In genomic region chr2:84830758-84831500, GRCh38 we compare ENCODE assay signal across 19 cellular contexts. TPM values are rescaled to one million over a fixed set of nuclear protein-coding genes. Genes with fewer than 3 reads are reported as not detected.
DNase-seq lines count a peak whose midpoint lies in the region; ATAC-seq and TF ChIP-seq lines count a peak whose summit lies in the region.
"Had no signal": no experiment of that assay in that cellular context is flagged by ENCODE, and none has a peak within 500 bp of the region (broad histone marks: within the 10 kb centered on the region; RNA-seq: fewer than 3 reads in every experiment).

No MANE protein-coding gene starts in this region.

- no peaks in the 10 kb centered on the region for H3K27me3 ChIP-seq in CD8-positive, alpha-beta T cell (ENCODE audit: insufficient read depth, low read length)
- H3K27me3 ChIP-seq: esophagus squamous epithelium had no signal

- H3K4me3 Mint-ChIP-seq in activated CD8-positive, alpha-beta memory T cell treated with anti-CD3 and anti-CD28 coated beads, Interleukin-2, amount 10 ng/mL, durations not matched to agents 7 days and 5 days, result no peak overlapping the region
- peak overlapping the region; percentile 40 for H3K4me3 Mint-ChIP-seq in CD8-positive, alpha-beta T cell
- H3K4me3 Mint-ChIP-seq in activated T-helper 2 cell treated with anti-CD3 and anti-CD28 coated beads, Interferon-gamma antibody, Interleukin-2, Interleukin-4, amounts not matched to agents 10 μg/mL and 5 μg/mL and 100 μg/mL, durations not matched to agents 14 hours and 24 hours and 36 hours (ENCODE audit: low read depth), result no peak overlapping the region
- peak overlapping the region in 6 of 10 donors; percentile 25 to 85 (median 46) for H3K4me3 Mint-ChIP-seq in naive thymus-derived CD8-positive, alpha-beta T cell

- no peaks in the 10 kb centered on the region for H3K27me3 Mint-ChIP-seq in activated CD8-positive, alpha-beta memory T cell treated with anti-CD3 and anti-CD28 coated beads, Interleukin-2, amount 10 ng/mL, durations not matched to agents 7 days and 5 days
- no peaks in the 10 kb centered on the region for H3K27me3 Mint-ChIP-seq in CD8-positive, alpha-beta T cell (ENCODE audit: low read depth)
- no peaks in the 10 kb centered on the region for H3K27me3 Mint-ChIP-seq in activated T-helper 2 cell treated with anti-CD3 and anti-CD28 coated beads, Interferon-gamma antibody, Interleukin-2, Interleukin-4, amounts not matched to agents 10 μg/mL and 5 μg/mL and 100 μg/mL, durations not matched to agents 14 hours and 24 hours and 36 hours (ENCODE audit: low read depth)
- H3K27me3 Mint-ChIP-seq in naive thymus-derived CD8-positive, alpha-beta T cell, result no peaks in the 10 kb centered on the region
- H3K27me3 Mint-ChIP-seq: effector memory CD8-positive, alpha-beta T cell; IgD-negative memory B cell had no signal

- POLR2A ChIA-PET in CD8-positive, alpha-beta T cell (lab: Charles Lee), result interaction anchor here (0.9 kb wide), 1 partner anchor 47 kb away, joined by 3 read pairs; no protein-coding TSS in a partner anchor
- POLR2A ChIA-PET in naive thymus-derived CD8-positive, alpha-beta T cell (lab: Charles Lee), result interaction anchor here (0.7 to 3.5 kb wide), 8 partner anchors 10 to 64 kb away, joined by 3 to 33 read pairs (median 8); no protein-coding TSS in a partner anchor

- H3K36me3 Mint-ChIP-seq in activated CD8-positive, alpha-beta memory T cell treated with anti-CD3 and anti-CD28 coated beads, Interleukin-2, amount 10 ng/mL, durations not matched to agents 7 days and 5 days, result peaks cover 6% of the 10 kb centered on the region
- peaks cover 38% of the 10 kb centered on the region for H3K36me3 Mint-ChIP-seq in CD8-positive, alpha-beta T cell
- H3K36me3 Mint-ChIP-seq in activated T-helper 2 cell treated with anti-CD3 and anti-CD28 coated beads, Interferon-gamma antibody, Interleukin-2, Interleukin-4, amounts not matched to agents 10 μg/mL and 5 μg/mL and 100 μg/mL, durations not matched to agents 14 hours and 24 hours and 36 hours (ENCODE audit: low read depth), result peaks cover 55% of the 10 kb centered on the region
- peaks cover 8 to 53% (median 33%) of the 10 kb centered on the region in 3 donors for H3K36me3 Mint-ChIP-seq in naive thymus-derived CD8-positive, alpha-beta T cell
- H3K36me3 Mint-ChIP-seq: IgD-negative memory B cell had no signal

- no peak for ATAC-seq in activated CD8-positive, alpha-beta memory T cell treated with anti-CD3 and anti-CD28 coated beads, Interleukin-2, amount 10 ng/mL, durations not matched to agents 7 days and 5 days
- ATAC-seq in CD8-positive, alpha-beta T cell, result no peak
- ATAC-seq in naive thymus-derived CD8-positive, alpha-beta T cell, result peak; percentile 23 to 33
- ATAC-seq in HG03439 (IDR thresholded peaks at IDR 0.05; ENCODE audit: unreplicated experiment), result no peak

- H3K4me3 ChIP-seq in CD8-positive, alpha-beta T cell (ENCODE audit: low read depth, low read length), result no peak overlapping the region
- H3K4me3 ChIP-seq: esophagus squamous epithelium, gastroesophageal sphincter, thoracic aorta had no signal

- H3K4me1 ChIP-seq in CD8-positive, alpha-beta T cell (ENCODE audit: insufficient read depth, low read length), result peaks cover 94% of the 10 kb centered on the region
- H3K4me1 ChIP-seq: esophagus squamous epithelium, gastroesophageal sphincter had no signal

- DNase-seq in activated CD8-positive, alpha-beta memory T cell treated with anti-CD3 and anti-CD28 coated beads, Interleukin-2, amount 10 ng/mL, durations not matched to agents 7 days and 5 days, result no peak
- DNase-seq in activated CD8-positive, alpha-beta memory T cell treated with anti-CD3 and anti-CD28 coated beads for 24 hours, result no peak
- DNase-seq in CD8-positive, alpha-beta T cell, result no peak
- DNase-seq in activated T-helper 2 cell treated with anti-CD3 and anti-CD28 coated beads, Interferon-gamma antibody, Interleukin-2, Interleukin-4, amounts not matched to agents 10 μg/mL and 5 μg/mL and 100 μg/mL, durations not matched to agents 14 hours and 24 hours and 36 hours (ENCODE audit: low spot score), result no peak
- no peak for DNase-seq in naive thymus-derived CD8-positive, alpha-beta T cell
- no peak for DNase-seq in effector CD8-positive, alpha-beta T cell (lab: John Stamatoyannopoulos, UW)
- no peak for DNase-seq in C1 segment of cervical spinal cord (lab: John Stamatoyannopoulos, UW)
- DNase-seq: activated CD4-positive, alpha-beta T cell treated with anti-CD3 and anti-CD28 coated beads, Interleukin-2, amount 50 U/mL, for 4 hours; effector memory CD8-positive, alpha-beta T cell; esophagus squamous epithelium; GF-D8; mammary epithelial cell; NCI-H1694 treated with DMSO at 0.1 percent for 48 hours; NCI-H69; stimulated activated CD8-positive, alpha-beta memory T cell treated with anti-CD3 and anti-CD28 coated beads, Interleukin-4, amount 100 ng/mL, for 48 hours had no signal

- no peak for TF ChIP-seq CTCF in CD8-positive, alpha-beta T cell (IDR thresholded peaks at IDR 0.05)

- intact Hi-C loops in CD8-positive, alpha-beta T cell (cut with DNase I, micrococcal nuclease), result loop anchor here in 1 of 2 experiments (1.0 to 10.0 kb wide), 2 partner anchors 27 to 54 kb away; partner anchors contain the start of gene TRABD2A
- intact Hi-C loops in activated T-helper 2 cell treated with anti-CD3 and anti-CD28 coated beads, Interferon-gamma antibody, Interleukin-2, Interleukin-4, amounts not matched to agents 10 μg/mL and 5 μg/mL and 100 μg/mL, durations not matched to agents 14 hours and 24 hours and 36 hours (cut with micrococcal nuclease), result no loop called here

- peaks cover 4% of the 10 kb centered on the region for H3K9me3 Mint-ChIP-seq in activated CD8-positive, alpha-beta memory T cell treated with anti-CD3 and anti-CD28 coated beads, Interleukin-2, amount 10 ng/mL, durations not matched to agents 7 days and 5 days (ENCODE audit: low read depth)
- H3K9me3 Mint-ChIP-seq in CD8-positive, alpha-beta T cell, result peaks cover 4% of the 10 kb centered on the region
- peaks cover 7% of the 10 kb centered on the region for H3K9me3 Mint-ChIP-seq in activated T-helper 2 cell treated with anti-CD3 and anti-CD28 coated beads, Interferon-gamma antibody, Interleukin-2, Interleukin-4, amounts not matched to agents 10 μg/mL and 5 μg/mL and 100 μg/mL, durations not matched to agents 14 hours and 24 hours and 36 hours
- H3K9me3 Mint-ChIP-seq in naive thymus-derived CD8-positive, alpha-beta T cell, result peaks cover 0 to 5% (median 1%) of the 10 kb centered on the region in 9 donors
- H3K9me3 Mint-ChIP-seq: effector memory CD8-positive, alpha-beta T cell had no signal

- H3K4me1 Mint-ChIP-seq in activated CD8-positive, alpha-beta memory T cell treated with anti-CD3 and anti-CD28 coated beads, Interleukin-2, amount 10 ng/mL, durations not matched to agents 7 days and 5 days, result peaks cover 32% of the 10 kb centered on the region
- H3K4me1 Mint-ChIP-seq in CD8-positive, alpha-beta T cell (ENCODE audit: low read depth), result peaks cover 34% of the 10 kb centered on the region
- peaks cover 35% of the 10 kb centered on the region for H3K4me1 Mint-ChIP-seq in activated T-helper 2 cell treated with anti-CD3 and anti-CD28 coated beads, Interferon-gamma antibody, Interleukin-2, Interleukin-4, amounts not matched to agents 10 μg/mL and 5 μg/mL and 100 μg/mL, durations not matched to agents 14 hours and 24 hours and 36 hours (ENCODE audit: low read depth)
- H3K4me1 Mint-ChIP-seq in naive thymus-derived CD8-positive, alpha-beta T cell, result peaks cover 10 to 38% (median 22%) of the 10 kb centered on the region in 4 donors

- CTCF ChIA-PET in activated CD8-positive, alpha-beta memory T cell treated with anti-CD3 and anti-CD28 coated beads, Interleukin-2, amount 10 ng/mL, durations not matched to agents 7 days and 5 days (lab: Charles Lee), result no interaction called here
- CTCF ChIA-PET in CD8-positive, alpha-beta T cell (lab: Charles Lee), result interaction anchor here (0.6 kb wide), 1 partner anchor 111 kb away, joined by 4 read pairs; no protein-coding TSS in a partner anchor

- no peak overlapping the region for H3K27ac ChIP-seq in CD8-positive, alpha-beta T cell (ENCODE audit: low read depth, low read length)
- H3K27ac ChIP-seq: gastroesophageal sphincter, thoracic aorta had no signal

- H3K36me3 ChIP-seq in CD8-positive, alpha-beta T cell (ENCODE audit: insufficient read depth, low read length), result no peaks in the 10 kb centered on the region
- H3K36me3 ChIP-seq: esophagus squamous epithelium, gastroesophageal sphincter, thoracic aorta had no signal

- peak overlapping the region; percentile 26 for H3K27ac Mint-ChIP-seq in activated CD8-positive, alpha-beta memory T cell treated with anti-CD3 and anti-CD28 coated beads, Interleukin-2, amount 10 ng/mL, durations not matched to agents 7 days and 5 days
- no peak overlapping the region for H3K27ac Mint-ChIP-seq in CD8-positive, alpha-beta T cell
- H3K27ac Mint-ChIP-seq in activated T-helper 2 cell treated with anti-CD3 and anti-CD28 coated beads, Interferon-gamma antibody, Interleukin-2, Interleukin-4, amounts not matched to agents 10 μg/mL and 5 μg/mL and 100 μg/mL, durations not matched to agents 14 hours and 24 hours and 36 hours, result peak overlapping the region; percentile 18
- H3K27ac Mint-ChIP-seq in naive thymus-derived CD8-positive, alpha-beta T cell, result no peak overlapping the region

- H3K9me3 ChIP-seq in CD8-positive, alpha-beta T cell (ENCODE audit: low read length), result no peaks in the 10 kb centered on the region

RNA-seq across cellular contexts. Expression of gene TRABD2A, which starts 50.0 kb away (rescaled TPM):
- 10 to 100 TPM; 30.2 to 32.4 TPM for total RNA-seq in activated CD8-positive, alpha-beta memory T cell treated with anti-CD3 and anti-CD28 coated beads, Interleukin-2, amount 10 ng/mL, durations not matched to agents 7 days and 5 days
- 100 to 1,000 TPM; 138 to 142 TPM for total RNA-seq in CD8-positive, alpha-beta T cell
- 67.9 and 71.2 TPM in 2 replicates for total RNA-seq in activated T-helper 2 cell treated with anti-CD3 and anti-CD28 coated beads, Interferon-gamma antibody, Interleukin-2, Interleukin-4, amounts not matched to agents 10 μg/mL and 5 μg/mL and 100 μg/mL, durations not matched to agents 14 hours and 24 hours and 36 hours
- 100 to 1,000 TPM; 165 to 168 TPM for total RNA-seq in naive thymus-derived CD8-positive, alpha-beta T cell
- polyA plus RNA-seq in naive thymus-derived CD8-positive, alpha-beta T cell, result 100 to 1,000 TPM in 2 of 3 donors, 10 to 100 TPM in 1; 70.1 to 173 (median 104) TPM

Comparison
In these comparisons a context has a peak if more than half of its experiments do, and no peak if none do; other contexts are left out.
1. ATAC-seq: peak in naive thymus-derived CD8-positive, alpha-beta T cell (2 of 2); none in activated CD8-positive, alpha-beta memory T cell treated with anti-CD3 and anti-CD28 coated beads, Interleukin-2, amount 10 ng/mL, durations not matched to agents 7 days and 5 days (single experiment), CD8-positive, alpha-beta T cell (single experiment) and HG03439 (single experiment).
2. H3K27ac Mint-ChIP-seq: peak in activated CD8-positive, alpha-beta memory T cell treated with anti-CD3 and anti-CD28 coated beads, Interleukin-2, amount 10 ng/mL, durations not matched to agents 7 days and 5 days (single experiment) and activated T-helper 2 cell treated with anti-CD3 and anti-CD28 coated beads, Interferon-gamma antibody, Interleukin-2, Interleukin-4, amounts not matched to agents 10 μg/mL and 5 μg/mL and 100 μg/mL, durations not matched to agents 14 hours and 24 hours and 36 hours (single experiment); none in CD8-positive, alpha-beta T cell (single experiment) and naive thymus-derived CD8-positive, alpha-beta T cell (0 of 10).
3. H3K4me3 Mint-ChIP-seq: peak in CD8-positive, alpha-beta T cell (single experiment) and naive thymus-derived CD8-positive, alpha-beta T cell (6 of 10); none in activated CD8-positive, alpha-beta memory T cell treated with anti-CD3 and anti-CD28 coated beads, Interleukin-2, amount 10 ng/mL, durations not matched to agents 7 days and 5 days (single experiment) and activated T-helper 2 cell treated with anti-CD3 and anti-CD28 coated beads, Interferon-gamma antibody, Interleukin-2, Interleukin-4, amounts not matched to agents 10 μg/mL and 5 μg/mL and 100 μg/mL, durations not matched to agents 14 hours and 24 hours and 36 hours (single experiment).